ENCODE assay signal across 3 cellular contexts in genomic region chr19:31818740-31819228, GRCh38.
A peak's percentile ranks its signal among the peaks of the same experiment; 100 is the strongest.
TF ChIP-seq lines count a peak whose summit lies in the region.

No MANE protein-coding gene starts in this region.

TF ChIP-seq in H1, 55 proteins besides CTCF, POLR2A, EP300 and RAD21:
- no peak for TF ChIP-seq YY1 (IDR thresholded peaks at IDR 0.05; ENCODE audit: low read depth, low read length)
- peak; percentile 88 for TF ChIP-seq JUND (IDR thresholded peaks at IDR 0.05; ENCODE audit: low read length)
- no peak for TF ChIP-seq EGR1 (IDR thresholded peaks at IDR 0.05; ENCODE audit: borderline replicate concordance, low read depth, low read length)

TF ChIP-seq in neural cell, 6 proteins besides CTCF, POLR2A, EP300 and RAD21:
- TF ChIP-seq MXI1 (conservative IDR thresholded peaks at IDR 0.05; ENCODE audit: poor library complexity, severe bottlenecking), result no peak

TF ChIP-seq in HepG2, 621 proteins besides CTCF, POLR2A, EP300 and RAD21:
- TF ChIP-seq ATF7-NPFF (CRISPR knock-in tag; IDR thresholded peaks at IDR 0.05; ENCODE audit: low read depth) (no peak), NFE2L2 (IDR thresholded peaks at IDR 0.05; ENCODE audit: low read length) (no peak), AGO2 (optimal IDR thresholded peaks at IDR 0.05; ENCODE audit: low read depth, low read length) (no peak), NPAS2 (CRISPR knock-in tag; IDR thresholded peaks at IDR 0.05; ENCODE audit: borderline replicate concordance) (no peak), ZGPAT (CRISPR knock-in tag; IDR thresholded peaks at IDR 0.05) (no peak), CENPBD1 (CRISPR knock-in tag; IDR thresholded peaks at IDR 0.05; ENCODE audit: borderline replicate concordance, low read depth) (no peak), ZNF33B (CRISPR knock-in tag; IDR thresholded peaks at IDR 0.05) (no peak), UBTF (CRISPR knock-in tag; IDR thresholded peaks at IDR 0.05) (no peak), FLYWCH1 (CRISPR knock-in tag; IDR thresholded peaks at IDR 0.05) (no peak), NRL (CRISPR knock-in tag; IDR thresholded peaks at IDR 0.05; ENCODE audit: borderline replicate concordance) (no peak), ZBTB7A (CRISPR knock-in tag; IDR thresholded peaks at IDR 0.05) (no peak), NCOA5 (CRISPR knock-in tag; IDR thresholded peaks at IDR 0.05) (no peak), SRY (CRISPR knock-in tag; IDR thresholded peaks at IDR 0.05) (no peak), ZNF790 (CRISPR knock-in tag; IDR thresholded peaks at IDR 0.05; ENCODE audit: borderline replicate concordance) (no peak)
TF ChIP-seq in HepG2: peak in this region for 0.
